In the genomic region with DNA sequence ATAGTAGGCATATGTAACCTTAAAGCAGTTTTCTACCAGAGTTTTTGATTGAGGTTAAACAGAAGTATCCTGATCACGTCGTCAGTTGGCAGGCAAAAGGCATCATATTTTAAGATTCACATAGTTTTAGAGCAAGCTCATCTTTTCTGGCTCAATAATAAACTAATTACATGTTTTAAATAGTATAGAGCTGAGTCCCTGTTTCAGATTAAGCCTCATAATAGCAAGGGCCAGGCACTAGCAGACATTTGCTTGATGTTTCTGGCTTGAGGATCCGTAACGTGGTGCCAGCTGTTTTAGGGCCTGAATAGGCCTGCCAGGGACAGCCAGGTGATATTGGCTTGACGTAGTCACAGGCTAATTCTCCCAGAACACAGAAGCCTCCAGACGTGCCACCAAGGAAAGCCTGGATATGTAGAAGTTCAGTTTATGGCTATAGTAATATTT, we compare ENCODE assay signal across 11 cellular contexts.
DNase-seq lines count a peak whose midpoint lies in the region; ATAC-seq, FAIRE-seq and TF ChIP-seq lines count a peak whose summit lies in the region.
"Had no signal": no experiment of that assay in that cellular context is flagged by ENCODE, and none has a peak within 500 bp of the region (broad histone marks: within the 10 kb centered on the region; RNA-seq: fewer than 3 reads in every experiment).

No MANE protein-coding gene starts in this region.

- 20 to 22% methylated on average over 6 of the region's 6 CpGs for WGBS in pancreas, 2 donors

- intact Hi-C loops in pancreas (cut with DNase I), result no loop called here

- H3K36me3 ChIP-seq in pancreas, result peaks cover 0 to 5% (median 0%) of the 10 kb centered on the region in 3 donors

- no peak for FAIRE-seq in pancreas (lab: Jason Lieb, UNC)

- H3K4me3 ChIP-seq in AG10803 (ENCODE audit: low read length) (no peak overlapping the region), pancreas (no peak overlapping the region)

- H3K27me3 ChIP-seq in pancreas, result no peaks in the 10 kb centered on the region

- in situ Hi-C loops in ACHN (cut with HindIII; ENCODE audit: low pct_ligation_motif_present, low pct_unique_long_range_greater_than_20kb, low sequenced_read_pairs), result no loop called here

- peak; percentile 94 for DNase-seq in AG10803 (ENCODE audit: low read depth)
- DNase-seq in SK-N-DZ (ENCODE audit: low spot score), result peak; percentile 65
- peak; percentile 70 for DNase-seq in fibroblast of the conjunctiva (ENCODE audit: low read depth)
- peak in 1 of 6 donors; percentile 36 for DNase-seq in pancreas
- no peak for DNase-seq in cerebellum (ENCODE audit: low spot score)
- DNase-seq in NCI-H2081 treated with DMSO at 0.1 percent for 48 hours (lab: John Stamatoyannopoulos, UW), result no peak
- DNase-seq in ACHN, result no peak
- DNase-seq: activated CD8-positive, alpha-beta T cell treated with anti-CD3 and anti-CD28 coated beads, Interleukin-2, amount 10 ng/mL, durations not matched to agents 7 days and 5 days; CD8-positive, alpha-beta T cell; KG1 had no signal

- peak overlapping the region in 2 of 4 donors; percentile 13 to 42 for H3K27ac ChIP-seq in pancreas

- peaks cover 52 to 66% (median 57%) of the 10 kb centered on the region in 3 donors for H3K4me1 ChIP-seq in pancreas

- ATAC-seq in pancreas (peak; percentile 16 to 50 (median 28)), HG03439 (IDR thresholded peaks at IDR 0.05; ENCODE audit: unreplicated experiment) (no peak)
- ATAC-seq: activated CD8-positive, alpha-beta T cell treated with anti-CD3 and anti-CD28 coated beads, Interleukin-2, amount 10 ng/mL, durations not matched to agents 7 days and 5 days; CD8-positive, alpha-beta T cell had no signal

- TF ChIP-seq CTCF in AG10803 (conservative IDR thresholded peaks at IDR 0.05; ENCODE audit: low read length) (no peak), pancreas (IDR thresholded peaks at IDR 0.05) (no peak)

- H3K9me3 ChIP-seq in pancreas, result no peaks in the 10 kb centered on the region

Comparison
In these comparisons a context has a peak if more than half of its experiments do, and no peak if none do; other contexts are left out.
1. DNase-seq: peak in AG10803 (single experiment), SK-N-DZ (single experiment) and fibroblast of the conjunctiva (single experiment); none in cerebellum (single experiment), NCI-H2081 treated with DMSO at 0.1 percent for 48 hours (single experiment) and ACHN (single experiment).